ENCODE assay signal across 28 cellular contexts in the genomic region with DNA sequence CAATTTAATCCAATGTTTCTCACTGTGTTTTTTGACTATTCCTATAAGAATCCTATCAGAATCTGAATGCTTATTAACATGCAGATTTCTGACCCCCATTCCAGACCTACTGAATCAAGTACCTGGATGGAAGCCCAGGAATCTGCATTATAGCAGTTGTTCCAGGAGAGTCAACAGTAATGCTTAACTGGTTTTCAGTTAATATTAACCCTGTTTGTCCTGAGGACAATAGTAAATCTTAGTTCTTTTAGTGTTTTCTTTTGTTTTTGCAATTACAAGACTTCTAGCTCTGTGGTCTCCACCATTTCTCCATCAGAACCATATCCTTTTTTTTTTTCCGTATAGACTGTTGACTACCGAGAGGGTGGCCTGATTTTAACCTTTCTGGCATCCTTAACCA.
"Had no signal": no experiment of that assay in that cellular context is flagged by ENCODE, and none has a peak within 500 bp of the region (broad histone marks: within the 10 kb centered on the region; RNA-seq: fewer than 3 reads in every experiment).

No MANE protein-coding gene starts in this region.

- H3K4me3 ChIP-seq: adrenal gland, body of pancreas, breast epithelium had no signal

- DNase-seq: activated B cell treated with CpG ODN at 0.5 μM for 24 hours; activated CD4-positive, alpha-beta memory T cell treated with anti-CD3 and anti-CD28 coated beads for 36 hours; activated CD4-positive, alpha-beta T cell treated with anti-CD3 and anti-CD28 coated beads for 4 hours; activated CD4-positive, alpha-beta T cell treated with anti-CD3 and anti-CD28 coated beads, Interleukin-2, amount 10 ng/mL, durations not matched to agents 24 days and 14 days; activated CD4-positive, alpha-beta T cell treated with anti-CD3 and anti-CD28 coated beads, Interleukin-2, amount 50 U/mL, for 1 hour; activated CD4-positive, alpha-beta T cell treated with anti-CD3 and anti-CD28 coated beads, Interleukin-2, amount 50 U/mL, for 4 hours; activated CD4-positive, CD25-positive, alpha-beta regulatory T cell treated with anti-CD3 and anti-CD28 coated beads, Interleukin-2, amount 50 U/mL, for 72 hours; activated CD8-positive, alpha-beta memory T cell treated with anti-CD3 and anti-CD28 coated beads, Interleukin-2, amount 50 U/mL, for 4 hours; activated CD8-positive, alpha-beta T cell treated with anti-CD3 and anti-CD28 coated beads for 36 hours; activated effector memory CD4-positive, alpha-beta T cell treated with Interleukin-2 at 50 U/mL for 16 hours; activated gamma-delta T cell; activated naive CD4-positive, alpha-beta T cell treated with anti-CD3 and anti-CD28 coated beads for 36 hours; activated naive CD4-positive, alpha-beta T cell treated with anti-CD3 and anti-CD28 coated beads, Interleukin-2, amount 50 U/mL, for 16 hours; activated naive CD8-positive, alpha-beta T cell treated with anti-CD3 and anti-CD28 coated beads for 36 hours; activated T-cell treated with anti-CD3 and anti-CD28 coated beads for 4 hours; activated T-cell treated with anti-CD3 and anti-CD28 coated beads, Interleukin-2, amount 50 U/mL, for 1 hour; activated T-cell treated with anti-CD3 and anti-CD28 coated beads, Interleukin-2, amount 50 U/mL, for 4 hours; activated T-cell treated with anti-CD3 and anti-CD28 coated beads, Interleukin-2, amount 50 U/mL, for 72 hours; adrenal gland; amniotic stem cell; aorta; body of pancreas; brain microvascular endothelial cell; central memory CD4-positive, alpha-beta T cell; T-helper 1 cell; T-helper 2 cell; T-helper 9 cell had no signal
